Comparison of ENCODE assay signal across 7 cellular contexts in the genomic region with DNA sequence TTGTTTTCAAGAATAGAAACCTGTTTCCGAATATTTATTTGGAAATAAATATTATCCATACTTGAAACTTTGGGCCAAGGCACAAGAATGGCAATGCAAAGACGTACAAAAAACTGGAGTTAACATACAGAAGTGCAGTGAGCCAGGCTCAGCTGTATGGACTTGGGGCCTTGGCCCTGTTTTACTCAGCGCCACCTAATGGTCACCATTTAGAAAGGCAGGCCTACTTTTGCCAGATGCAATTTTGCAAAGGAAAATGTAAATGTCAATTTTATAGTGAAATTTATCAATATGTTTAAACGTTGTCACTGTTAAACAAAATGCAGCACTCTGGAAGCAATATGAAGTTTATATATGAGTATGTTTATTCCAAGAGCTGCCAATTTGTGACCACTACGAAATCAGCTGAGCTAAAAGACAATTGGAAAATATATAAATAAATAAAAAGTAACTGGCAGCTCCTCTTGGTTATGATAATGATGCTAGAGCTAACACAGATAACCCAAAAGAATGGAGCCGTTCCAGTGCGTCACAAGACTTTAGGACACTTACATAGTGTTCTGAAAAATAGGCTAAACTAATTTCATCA.
DNase-seq lines count a peak whose midpoint lies in the region; ATAC-seq, FAIRE-seq and TF ChIP-seq lines count a peak whose summit lies in the region.

No MANE protein-coding gene starts in this region.

- no peaks in the 10 kb centered on the region for H3K79me2 ChIP-seq in H1 (ENCODE audit: control insufficient read depth in 1 of 2, insufficient read depth in 2 of 2, low read length in 2 of 2)
- no peaks in the 10 kb centered on the region for H3K79me2 ChIP-seq in osteoblast (ENCODE audit: insufficient read depth, low read length)

- H2BK5ac ChIP-seq in H1 (ENCODE audit: low read depth, low read length) = no peak overlapping the region

- H3K9me3 Mint-ChIP-seq in Caco-2 (ENCODE audit: unreplicated experiment) = no peaks in the 10 kb centered on the region

- no peaks in the 10 kb centered on the region for H3K9me3 ChIP-seq in Caco-2
- no peaks in the 10 kb centered on the region for H3K9me3 ChIP-seq in H1 (ENCODE audit: insufficient read depth in 2 of 2, low read depth in 1 of 2, low read length in 1 of 2)
- no peaks in the 10 kb centered on the region for H3K9me3 ChIP-seq in osteoblast (ENCODE audit: low read depth, low read length)

- no peak overlapping the region for H3K4me3 Mint-ChIP-seq in Caco-2 (ENCODE audit: unreplicated experiment)

- no peaks in the 10 kb centered on the region for H3K23me2 ChIP-seq in H1 (ENCODE audit: low read depth, low read length)

- H3K23ac ChIP-seq in H1 (ENCODE audit: insufficient read length) = no peak overlapping the region

- CTCF ChIA-PET in Caco-2 (lab: Charles Lee) = interaction anchor here (1.0 to 1.2 kb wide), 2 partner anchors 122 to 173 kb away, joined by 5 read pairs; no protein-coding TSS in a partner anchor
- CTCF ChIA-PET in H1 (lab: Charles Lee; ENCODE audit: partially characterized antibody) = interaction anchor here (0.7 to 3.4 kb wide), 56 partner anchors 8 to 917 kb away, joined by 3 to 40 read pairs (median 4); no protein-coding TSS in a partner anchor

- no peak overlapping the region for H3K14ac ChIP-seq in H1 (ENCODE audit: insufficient read length)

- no peak overlapping the region for H3K27ac Mint-ChIP-seq in Caco-2 (ENCODE audit: unreplicated experiment)

- no peak overlapping the region for H4K5ac ChIP-seq in H1 (ENCODE audit: insufficient read length, low read depth, low read length)

- intact Hi-C loops in Caco-2 (cut with micrococcal nuclease; ENCODE audit: unreplicated experiment) = loop anchor here (1.0 kb wide), 1 partner anchor 122 kb away; no protein-coding TSS in a partner anchor

- H4K8ac ChIP-seq in H1 (ENCODE audit: extremely low read depth, insufficient read depth, low read length) = no peak overlapping the region

- no peak for TF ChIP-seq POLR2A in H1 (IDR thresholded peaks at IDR 0.05; ENCODE audit: control extremely low read depth in 1 of 2, low read depth in 2 of 2, low read length in 2 of 2)

- H2AFZ ChIP-seq in H1 (ENCODE audit: low read length) = no peak overlapping the region
- no peak overlapping the region for H2AFZ ChIP-seq in osteoblast (ENCODE audit: low read length)

- no peak overlapping the region for H2AK5ac ChIP-seq in H1 (ENCODE audit: low read depth, low read length)

- FAIRE-seq in H1 (lab: Jason Lieb, UNC) = peak; percentile 66

- H3K4me2 ChIP-seq in H1 (ENCODE audit: insufficient read depth in 1 of 2, low read depth in 2 of 2, low read length in 2 of 2) = no peak overlapping the region
- H3K4me2 ChIP-seq in osteoblast (ENCODE audit: insufficient read depth, low read length) = no peak overlapping the region

- 38% methylated on average over 7 of the region's 7 CpGs; no CpG with 5 or more reads in 1 of the 2 experiments for WGBS in H1 (ENCODE audit: extremely low coverage in 1 of 2, insufficient coverage in 1 of 2, insufficient read length in 1 of 2, insufficient replicate concordance in 2 of 2, low coverage in 1 of 2, low lambda C conversion rate in 2 of 2, missing lambda C conversion rate in 1 of 2), 2 experiments

- H3K27me3 ChIP-seq in Caco-2 (replicated peaks; ENCODE audit: control insufficient read depth, insufficient read depth, low read length) (no peaks in the 10 kb centered on the region), H1 (replicated peaks in 1 of 4; ENCODE audit: control insufficient read depth in 3 of 4, extremely low read depth in 1 of 4, insufficient read depth in 3 of 4, low read length in 3 of 4) (no peaks in the 10 kb centered on the region), osteoblast (ENCODE audit: insufficient read depth, low read length) (no peaks in the 10 kb centered on the region)

- H3K27ac ChIP-seq in H1 (ENCODE audit: low read depth, low read length) = no peak overlapping the region
- no peak overlapping the region for H3K27ac ChIP-seq in osteoblast (ENCODE audit: low read depth, low read length)

- TF ChIP-seq EP300 in H1 (IDR thresholded peaks at IDR 0.05; ENCODE audit: borderline replicate concordance in 1 of 2, low read depth in 2 of 2, low read length in 2 of 2) = no peak

- TF ChIP-seq RAD21 in H1 (IDR thresholded peaks at IDR 0.05 in 1 of 2, conservative IDR thresholded peaks at IDR 0.05 in 1 of 2; ENCODE audit: low read depth in 2 of 2, low read length in 2 of 2) = peak; percentile 44 to 62

- H3K4me1 ChIP-seq in Caco-2 = no peaks in the 10 kb centered on the region
- no peaks in the 10 kb centered on the region for H3K4me1 ChIP-seq in H1 (replicated peaks in 1 of 4; ENCODE audit: control insufficient read depth in 3 of 4, insufficient read depth in 4 of 4, low read length in 3 of 4)
- H3K4me1 ChIP-seq in osteoblast (ENCODE audit: insufficient read depth, low read length) = no peaks in the 10 kb centered on the region

- POLR2A ChIA-PET in Caco-2 (lab: Charles Lee) (no interaction called here), H1 (lab: Charles Lee; ENCODE audit: partially characterized antibody) (no interaction called here)

- no peaks in the 10 kb centered on the region for H4K20me1 ChIP-seq in H1 (replicated peaks in 1 of 2; ENCODE audit: control insufficient read depth in 1 of 2, insufficient read depth in 2 of 2, low read length in 2 of 2)
- H4K20me1 ChIP-seq in osteoblast (ENCODE audit: insufficient read depth, low read length) = no peaks in the 10 kb centered on the region

- H3K36me3 ChIP-seq in Caco-2 (ENCODE audit: control insufficient read depth, insufficient read depth, low read length) (no peaks in the 10 kb centered on the region), H1 (ENCODE audit: control insufficient read depth in 2 of 4, insufficient read depth in 4 of 4, low read length in 3 of 4) (no peaks in the 10 kb centered on the region), osteoblast (ENCODE audit: insufficient read depth, low read length) (no peaks in the 10 kb centered on the region)

- H3K27me3 Mint-ChIP-seq in Caco-2 (ENCODE audit: insufficient read depth, unreplicated experiment) = peaks cover 8% of the 10 kb centered on the region

- no peak overlapping the region for H2BK20ac ChIP-seq in H1 (ENCODE audit: low read length)

- H3K36me3 Mint-ChIP-seq in Caco-2 (ENCODE audit: insufficient read depth, unreplicated experiment) = no peaks in the 10 kb centered on the region

- H2BK15ac ChIP-seq in H1 (ENCODE audit: low read length) = no peak overlapping the region

- H3K4me3 ChIP-seq in Caco-2 (ENCODE audit: low read depth, low read length) (no peak overlapping the region), H1 (ENCODE audit: extremely low read depth in 1 of 4, insufficient read depth in 2 of 4, low read depth in 3 of 4, low read length in 4 of 4) (no peak overlapping the region), osteoblast (ENCODE audit: insufficient read depth, low read length) (no peak overlapping the region)

- H3K4ac ChIP-seq in H1 (replicated peaks; ENCODE audit: insufficient read length, low read depth, low read length) = no peak overlapping the region

- ATAC-seq in GM18519 (IDR thresholded peaks at IDR 0.05; ENCODE audit: low FRiP score, unreplicated experiment) (peak; percentile 78), HG03439 (IDR thresholded peaks at IDR 0.05; ENCODE audit: unreplicated experiment) (peak; percentile 78), HG02571 (IDR thresholded peaks at IDR 0.05; ENCODE audit: unreplicated experiment) (no peak)

- H2BK120ac ChIP-seq in H1 (replicated peaks; ENCODE audit: low read depth, low read length) = no peak overlapping the region

- no TSS peak for BruUV-seq in Caco-2 (replicated peaks; lab: Mats Ljungman, UMichigan)

- H2BK12ac ChIP-seq in H1 (ENCODE audit: low read depth, low read length) = no peak overlapping the region

- no peaks in the 10 kb centered on the region for H3K79me1 ChIP-seq in H1 (ENCODE audit: low read depth, low read length)

- DNase-seq in Caco-2 (peak in 1 of 2 experiments; percentile 51), SKM-1 treated with dmso at 0.1 percent for 144 hours (lab: John Stamatoyannopoulos, UW; ENCODE audit: unreplicated experiment) (peak; percentile 50), H1 (ENCODE audit: low read depth in 1 of 2, low spot score in 2 of 2) (no peak), osteoblast (ENCODE audit: insufficient read length, low spot score, missing footprints) (no peak)

- H3K9ac ChIP-seq in H1 (replicated peaks in 1 of 4; ENCODE audit: extremely low read depth in 1 of 4, low read depth in 3 of 4, low read length in 3 of 4) = no peak overlapping the region

- no peak overlapping the region for H4K91ac ChIP-seq in H1 (replicated peaks; ENCODE audit: insufficient read length, low read length)

- peak; percentile 60 to 76 for TF ChIP-seq CTCF in Caco-2 (IDR thresholded peaks at IDR 0.05; ENCODE audit: insufficient read depth in 1 of 2, low read depth in 1 of 2, low read length in 1 of 2, severe bottlenecking in 1 of 2, unreplicated experiment in 1 of 2)
- peak; percentile 60 to 77 (median 63) for TF ChIP-seq CTCF in H1 (IDR thresholded peaks at IDR 0.05; ENCODE audit: control extremely low read depth in 1 of 3, insufficient read depth in 1 of 3, low read depth in 1 of 3, low read length in 3 of 3)
- peak; percentile 89 for TF ChIP-seq CTCF in osteoblast (IDR thresholded peaks at IDR 0.05; ENCODE audit: extremely low read depth, low read depth, low read length)

- no peaks in the 10 kb centered on the region for H3K4me1 Mint-ChIP-seq in Caco-2 (ENCODE audit: low read depth, unreplicated experiment)

- H3K18ac ChIP-seq in H1 (ENCODE audit: extremely low read depth, low read length) = no peak overlapping the region

- no peak overlapping the region for H3K56ac ChIP-seq in H1 (replicated peaks; ENCODE audit: insufficient read length, low read depth, low read length)

TF ChIP-seq in H1, 55 proteins besides CTCF, POLR2A, EP300 and RAD21:
- no peak for TF ChIP-seq SRF (IDR thresholded peaks at IDR 0.05; ENCODE audit: low read depth, low read length)
- TF ChIP-seq RFX5 (IDR thresholded peaks at IDR 0.05; ENCODE audit: borderline replicate concordance, low read depth, low read length) = no peak
- TF ChIP-seq KDM1A (IDR thresholded peaks at IDR 0.05; ENCODE audit: borderline replicate concordance, low read length) = no peak
- no peak for TF ChIP-seq BRCA1 (IDR thresholded peaks at IDR 0.05; ENCODE audit: low read depth, low read length)
TF ChIP-seq in H1: peak in this region for 0.
